3 cellular contexts compared by ENCODE assay signal in the genomic region with DNA sequence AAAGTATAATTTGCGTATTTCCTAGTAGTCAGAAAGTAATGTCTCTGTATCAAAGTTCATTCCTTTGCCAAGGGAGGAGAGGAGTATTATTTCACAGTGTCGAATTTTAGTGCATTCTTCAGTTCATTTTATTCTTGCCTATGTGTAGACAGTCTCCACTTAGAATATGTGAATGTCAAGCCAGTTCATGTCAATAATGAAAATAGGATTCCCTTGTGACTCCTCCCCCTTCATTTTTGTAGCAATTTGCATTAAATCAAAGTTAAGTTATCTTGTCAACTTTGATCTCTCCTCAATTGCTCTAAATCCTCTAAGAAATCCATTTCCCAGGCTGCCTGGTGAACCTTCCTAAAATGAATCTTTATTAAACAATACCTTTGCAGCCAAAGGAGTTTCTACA.
"Had no signal": no experiment of that assay in that cellular context is flagged by ENCODE, and none has a peak within 500 bp of the region (broad histone marks: within the 10 kb centered on the region; RNA-seq: fewer than 3 reads in every experiment).

No MANE protein-coding gene starts in this region.

- H3K4me3 ChIP-seq: GM12878 had no signal

- DNase-seq: GDM1, GF-D8 had no signal

- ATAC-seq: GM12878 had no signal
